In genomic region chr7:100016209-100016901, GRCh38 we compare ENCODE assay signal across 8 cellular contexts. TPM values are rescaled to one million over a fixed set of nuclear protein-coding genes. Genes with fewer than 3 reads are reported as not detected.
A peak's percentile ranks its signal among the peaks of the same experiment; 100 is the strongest.
DNase-seq lines count a peak whose midpoint lies in the region; ATAC-seq and TF ChIP-seq lines count a peak whose summit lies in the region.

No MANE protein-coding gene starts in this region.

- peak overlapping the region; percentile 99 for H3K9ac ChIP-seq in GM23248
- H3K9ac ChIP-seq in SK-N-SH = peak overlapping the region; percentile 99
- peak overlapping the region; percentile 99 for H3K9ac ChIP-seq in fibroblast of lung (ENCODE audit: insufficient read depth, low read length)
- H3K9ac ChIP-seq in neural progenitor cell = peak overlapping the region; percentile 99

- peaks cover 2% of the 10 kb centered on the region; the same call in 1 of the 2 replicates for H3F3A ChIP-seq in GM23248 (ENCODE audit: insufficient read depth)
- no peaks in the 10 kb centered on the region for H3F3A ChIP-seq in SK-N-SH (replicated peaks; ENCODE audit: insufficient read depth)
- no peaks in the 10 kb centered on the region for H3F3A ChIP-seq in neural progenitor cell (ENCODE audit: low read depth)

- peaks cover 6% of the 10 kb centered on the region for H3K36me3 Mint-ChIP-seq in neural progenitor cell

- POLR2A ChIA-PET in SK-N-SH (lab: Yijun Ruan, JAX) = interaction anchor here (0.6 to 3.5 kb wide), 9 partner anchors 10 to 84 kb away, joined by 3 to 24 read pairs (median 4); partner anchors contain the start of genes AP4M1, MCM7 and ZSCAN21

- CTCF ChIA-PET in SK-N-SH (lab: Yijun Ruan, JAX) = interaction anchor here (0.7 to 7.3 kb wide), 6 partner anchors 19 to 116 kb away, joined by 4 to 59 read pairs (median 6); partner anchors contain the start of gene ZSCAN21

- in situ Hi-C loops in GM23248 (cut with MboI) = no loop called here

- H3K9me2 ChIP-seq in GM23248 (ENCODE audit: insufficient read depth) = no peaks in the 10 kb centered on the region
- H3K9me2 ChIP-seq in SK-N-SH = no peaks in the 10 kb centered on the region

- H3K27ac ChIP-seq in GM23248 (peak overlapping the region; percentile 73), SK-N-SH (ENCODE audit: low read depth in 2 of 2, low read length in 1 of 2) (peak overlapping the region; percentile 78 to 85), fibroblast of lung (ENCODE audit: insufficient read depth, low read length) (peak overlapping the region; percentile 98), neural progenitor cell (no peak overlapping the region)

- ATAC-seq in HG02678 (IDR thresholded peaks at IDR 0.05; ENCODE audit: unreplicated experiment) = no peak
- no peak for ATAC-seq in GM18870 (IDR thresholded peaks at IDR 0.05; ENCODE audit: unreplicated experiment)
- no peak for ATAC-seq in GM21737 (IDR thresholded peaks at IDR 0.05; ENCODE audit: unreplicated experiment)

- H3K4me3 ChIP-seq in GM23248 (peak overlapping the region; percentile 90), SK-N-SH (ENCODE audit: low read depth in 2 of 2, low read length in 1 of 2) (peak overlapping the region; percentile 78 to 89), fibroblast of lung (replicated peaks in 1 of 4; ENCODE audit: control extremely low read depth in 1 of 4, insufficient read depth in 1 of 4, low read depth in 3 of 4, low read length in 4 of 4) (peak overlapping the region; percentile 88 to 98 (median 96)), neural progenitor cell (peak overlapping the region; percentile 72)

- TF ChIP-seq EP300 in SK-N-SH (IDR thresholded peaks at IDR 0.05; ENCODE audit: borderline replicate concordance in 1 of 2, low read depth in 1 of 2, low read length in 1 of 2) = no peak

- no peaks in the 10 kb centered on the region for H3K36me3 ChIP-seq in GM23248 (ENCODE audit: low read depth)
- peaks cover 5 to 12% of the 10 kb centered on the region in 2 experiments for H3K36me3 ChIP-seq in SK-N-SH (replicated peaks in 1 of 2; ENCODE audit: control insufficient read depth in 1 of 2, insufficient read depth in 2 of 2, low read length in 1 of 2)
- H3K36me3 ChIP-seq in fibroblast of lung (ENCODE audit: control insufficient read depth, insufficient read depth, low read length) = no peaks in the 10 kb centered on the region
- H3K36me3 ChIP-seq in neural progenitor cell = no peaks in the 10 kb centered on the region

- H3K9me3 ChIP-seq in GM23248 (ENCODE audit: low read depth) (no peaks in the 10 kb centered on the region), SK-N-SH (no peaks in the 10 kb centered on the region), fibroblast of lung (ENCODE audit: control insufficient read depth, insufficient read depth, low read depth, low read length) (no peaks in the 10 kb centered on the region), neural progenitor cell (ENCODE audit: low read depth) (no peaks in the 10 kb centered on the region)

- peak overlapping the region; percentile 98 for H3K27ac Mint-ChIP-seq in neural progenitor cell

- no peak for TF ChIP-seq RAD21 in SK-N-SH (IDR thresholded peaks at IDR 0.05; ENCODE audit: low read length)

- peaks cover 18% of the 10 kb centered on the region for H3K4me1 ChIP-seq in GM23248 (ENCODE audit: insufficient read depth)
- H3K4me1 ChIP-seq in SK-N-SH (ENCODE audit: control insufficient read depth in 1 of 2, insufficient read depth in 2 of 2, low read depth in 1 of 2, low read length in 1 of 2) = peaks cover 0 to 12% of the 10 kb centered on the region in 2 experiments; a peak in 3 of 4 replicates
- H3K4me1 ChIP-seq in fibroblast of lung (ENCODE audit: control insufficient read depth, extremely low read depth, insufficient read depth, low read length) = peaks cover 2% of the 10 kb centered on the region
- peaks cover 9% of the 10 kb centered on the region for H3K4me1 ChIP-seq in neural progenitor cell

- 5 to 6% methylated on average over 12 of the region's 12 CpGs for WGBS in GM23248 (ENCODE audit: low coverage in 1 of 2, low lambda C conversion rate in 2 of 2, missing lambda C conversion rate in 2 of 2), 2 experiments
- 8% methylated on average over 12 of the region's 12 CpGs for WGBS in SK-N-SH (ENCODE audit: low lambda C conversion rate)

- DNase-seq in GM23248 (peak; percentile 47), SK-N-SH (peak; percentile 72), fibroblast of lung (ENCODE audit: low read depth in 2 of 2) (peak in 1 of 2 donors; percentile 31), neural progenitor cell (ENCODE audit: low spot score) (no peak), SW 1271 (lab: John Stamatoyannopoulos, UW) (no peak)

- H4K20me1 ChIP-seq in GM23248 (ENCODE audit: insufficient read depth) (no peaks in the 10 kb centered on the region), SK-N-SH (ENCODE audit: insufficient read depth) (peaks cover 47% of the 10 kb centered on the region), fibroblast of lung (ENCODE audit: control insufficient read depth, extremely low read depth, insufficient read depth, low read length) (no peaks in the 10 kb centered on the region), neural progenitor cell (ENCODE audit: low read depth) (peaks cover 49% of the 10 kb centered on the region)

- H3K4me3 Mint-ChIP-seq in neural progenitor cell = peak overlapping the region; percentile 98

- H3K79me2 ChIP-seq in GM23248 (ENCODE audit: insufficient read depth) (peaks cover 59% of the 10 kb centered on the region), SK-N-SH (ENCODE audit: insufficient read depth) (peaks cover 58% of the 10 kb centered on the region), fibroblast of lung (ENCODE audit: control insufficient read depth, insufficient read depth, low read length) (peaks cover 49% of the 10 kb centered on the region), neural progenitor cell (ENCODE audit: low read depth) (peaks cover 60% of the 10 kb centered on the region)

- peak overlapping the region; percentile 99; the same call in 1 of the 2 replicates for H2AFZ ChIP-seq in GM23248
- H2AFZ ChIP-seq in SK-N-SH (ENCODE audit: low read depth) = no peak overlapping the region
- H2AFZ ChIP-seq in fibroblast of lung (ENCODE audit: low read length) = no peak overlapping the region
- H2AFZ ChIP-seq in neural progenitor cell (replicated peaks) = no peak overlapping the region

- TF ChIP-seq CTCF in SK-N-SH (IDR thresholded peaks at IDR 0.05) (no peak; the same call in 1 of the 2 replicates), fibroblast of lung (conservative IDR thresholded peaks at IDR 0.05 in 1 of 2, IDR thresholded peaks at IDR 0.05 in 1 of 2; ENCODE audit: low read depth in 1 of 2, low read length in 2 of 2) (peak in 1 of 2 donors; percentile 3), neural progenitor cell (IDR thresholded peaks at IDR 0.05) (no peak)

- peaks cover 18% of the 10 kb centered on the region for H3K4me1 Mint-ChIP-seq in neural progenitor cell

- no peaks in the 10 kb centered on the region for H3K9me3 Mint-ChIP-seq in neural progenitor cell

- H3K27me3 ChIP-seq in GM23248 (replicated peaks; ENCODE audit: insufficient read depth) (no peaks in the 10 kb centered on the region; the same call in 1 of the 2 replicates), SK-N-SH (ENCODE audit: insufficient read depth) (no peaks in the 10 kb centered on the region), fibroblast of lung (ENCODE audit: control insufficient read depth, insufficient read depth, low read length) (no peaks in the 10 kb centered on the region), neural progenitor cell (peaks cover 2% of the 10 kb centered on the region)

- peak overlapping the region; percentile 93 for H3K4me2 ChIP-seq in GM23248 (ENCODE audit: unreplicated experiment)
- H3K4me2 ChIP-seq in SK-N-SH = peak overlapping the region; percentile 76
- H3K4me2 ChIP-seq in fibroblast of lung (ENCODE audit: extremely low read depth, insufficient read depth, low read length) = peak overlapping the region; percentile 97
- H3K4me2 ChIP-seq in neural progenitor cell = peak overlapping the region; percentile 89

- H3K27me3 Mint-ChIP-seq in neural progenitor cell (ENCODE audit: insufficient read depth, low read depth) = peaks cover 16% of the 10 kb centered on the region

TF ChIP-seq in SK-N-SH, 30 proteins besides CTCF, POLR2A, EP300 and RAD21 (continues in another document):
- TF ChIP-seq MXI1 (IDR thresholded peaks at IDR 0.05; ENCODE audit: low read depth, low read length) (0 out of 2 replicates have a peak, but pooled peaks have one; percentile 35), SIN3A (IDR thresholded peaks at IDR 0.05; ENCODE audit: borderline replicate concordance, low read depth, low read length) (peak; percentile 23; the same call in 1 of the 2 replicates)

RNA-seq across cellular contexts. Expression of gene ZKSCAN1, which starts 1.0 kb away (rescaled TPM):
- 17.8 and 21.9 TPM in 2 replicates for total RNA-seq in GM23248 (2014; rRNA removed; shearing (Covaris generic))
- 33.7 and 37.0 TPM in 2 replicates for polyA plus RNA-seq in GM23248 (2016; fragmentation: Nextera tagmentation; extraction: Ambion mirVana)
- polyA plus RNA-seq in SK-N-SH (2012; rRNA removed) = 21.1 and 30.7 TPM in 2 replicates
- polyA plus RNA-seq in SK-N-SH (2012; cell fraction: cytosol; rRNA removed) = 21.8 and 23.1 TPM in 2 replicates
- 53.7 and 53.9 TPM in 2 replicates for polyA plus RNA-seq in SK-N-SH (2012; cell fraction: nucleus; rRNA removed)
- 39.0 and 50.2 TPM in 2 replicates for total RNA-seq in fibroblast of lung
- polyA plus RNA-seq in fibroblast of lung = 21.0 and 25.3 TPM in 2 replicates
- polyA plus RNA-seq in fibroblast of lung (2012) = 13.9 and 20.0 TPM in 2 replicates
- polyA minus RNA-seq in fibroblast of lung (ENCODE audit: low replicate concordance) = 36.6 and 74.8 TPM in 2 replicates
- total RNA-seq in neural progenitor cell (ENCODE audit: low replicate concordance) = 39.7 and 43.2 TPM in 2 replicates

RNA-seq across cellular contexts. Expression of gene ZSCAN21, which starts 33.2 kb away (rescaled TPM):
- 3.4 and 6.3 TPM in 2 replicates for total RNA-seq in GM23248 (2014; rRNA removed; shearing (Covaris generic))
- 7.9 and 8.2 TPM in 2 replicates for polyA plus RNA-seq in GM23248 (2016; fragmentation: Nextera tagmentation; extraction: Ambion mirVana)
- 17.5 and 22.8 TPM in 2 replicates for polyA plus RNA-seq in SK-N-SH (2012; rRNA removed)
- polyA plus RNA-seq in SK-N-SH (2012; cell fraction: cytosol; rRNA removed) = 16.5 and 18.9 TPM in 2 replicates
- 17.3 and 22.4 TPM in 2 replicates for polyA plus RNA-seq in SK-N-SH (2012; cell fraction: nucleus; rRNA removed)
- total RNA-seq in fibroblast of lung = 11.1 and 12.1 TPM in 2 replicates
- 9.4 and 11.3 TPM in 2 replicates for polyA plus RNA-seq in fibroblast of lung
- polyA plus RNA-seq in fibroblast of lung (2012) = 7.3 and 7.6 TPM in 2 replicates
- polyA minus RNA-seq in fibroblast of lung (ENCODE audit: low replicate concordance) = 5.0 and 9.2 TPM in 2 replicates
- total RNA-seq in neural progenitor cell (ENCODE audit: low replicate concordance) = 29.0 and 33.4 TPM in 2 replicates

RNA-seq across cellular contexts. Expression of gene AZGP1, which starts 40.5 kb away (rescaled TPM):
- total RNA-seq in GM23248 (2014; rRNA removed; shearing (Covaris generic)) = not detected in 2 replicates
- polyA plus RNA-seq in GM23248 (2016; fragmentation: Nextera tagmentation; extraction: Ambion mirVana) (not detected in 2 replicates), SK-N-SH (2012; rRNA removed) (0.15 TPM in 1 of 2 replicates, not detected in the other), fibroblast of lung (not detected in 2 replicates)
- polyA plus RNA-seq in SK-N-SH (2012; cell fraction: cytosol; rRNA removed) = 0.05 and 0.07 TPM in 2 replicates
- polyA plus RNA-seq in SK-N-SH (2012; cell fraction: nucleus; rRNA removed) = not detected in 2 replicates
- total RNA-seq in fibroblast of lung (not detected in 2 replicates), neural progenitor cell (ENCODE audit: low replicate concordance) (not detected in 2 replicates)
- not detected in 2 replicates for polyA plus RNA-seq in fibroblast of lung (2012)
- not detected in 2 replicates for polyA minus RNA-seq in fibroblast of lung (ENCODE audit: low replicate concordance)

Comparison
In these comparisons a context has a peak if more than half of its experiments do, and no peak if none do; other contexts are left out.
1. DNase-seq: peak in GM23248 (single experiment) and SK-N-SH (single experiment); none in neural progenitor cell (single experiment) and SW 1271 (0 of 2).
2. Peak in every context shown above with its lines, with median percentiles within 50 percentile points of each other: H3K4me2 ChIP-seq, H3K4me3 ChIP-seq and H3K9ac ChIP-seq.